In the genomic region with DNA sequence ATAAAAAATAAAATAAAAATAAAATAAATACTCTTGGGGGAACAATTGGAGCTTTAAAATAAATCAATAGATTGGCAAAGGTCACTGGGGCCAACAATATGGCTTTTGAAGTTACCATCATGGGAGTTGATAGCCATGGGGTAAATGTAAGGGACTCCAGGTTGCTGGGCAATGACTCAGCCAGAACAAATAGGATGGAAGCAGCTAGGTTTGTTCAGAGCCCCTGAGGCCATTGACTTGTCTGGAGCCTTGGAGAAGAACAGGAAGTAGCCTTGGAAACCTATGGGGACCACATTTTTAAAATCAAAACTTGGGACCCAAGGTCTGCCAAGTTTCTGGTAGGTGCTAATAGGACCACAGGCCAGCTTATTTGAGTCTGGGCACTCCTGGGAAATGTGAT, we compare ENCODE assay signal across 18 cellular contexts. TPM values are rescaled to one million over a fixed set of nuclear protein-coding genes. Genes with fewer than 3 reads are reported as not detected.
A peak's percentile ranks its signal among the peaks of the same experiment; 100 is the strongest.
DNase-seq lines count a peak whose midpoint lies in the region; ATAC-seq and TF ChIP-seq lines count a peak whose summit lies in the region.
"Had no signal": no experiment of that assay in that cellular context is flagged by ENCODE, and none has a peak within 500 bp of the region (broad histone marks: within the 10 kb centered on the region; RNA-seq: fewer than 3 reads in every experiment).

No MANE protein-coding gene starts in this region.

- H3K79me1 ChIP-seq in mesendoderm (ENCODE audit: low read length) (no peaks in the 10 kb centered on the region), trophoblast cell (ENCODE audit: low read length) (no peaks in the 10 kb centered on the region)

- H3K4ac ChIP-seq in mesendoderm (ENCODE audit: low read depth, low read length) (no peak overlapping the region), trophoblast cell (ENCODE audit: low read depth, low read length) (no peak overlapping the region)

- no peak overlapping the region for H3K56ac ChIP-seq in mesendoderm (ENCODE audit: low read length)

- no peak overlapping the region for H3K14ac ChIP-seq in trophoblast cell (ENCODE audit: low read length)

- no peaks in the 10 kb centered on the region for H3K4me1 ChIP-seq in RWPE2 (ENCODE audit: insufficient read depth, poor library complexity, severe bottlenecking)
- H3K4me1 ChIP-seq in mesendoderm (ENCODE audit: control insufficient read depth, low read depth, low read length), result peaks cover 2% of the 10 kb centered on the region
- peaks cover 2 to 3% of the 10 kb centered on the region in 2 experiments for H3K4me1 ChIP-seq in trophoblast cell (ENCODE audit: control insufficient read depth in 1 of 2, insufficient read depth in 2 of 2, low read length in 2 of 2)
- H3K4me1 ChIP-seq: BE2C, SJSA1 had no signal

- TF ChIP-seq CTCF in RWPE2 (IDR thresholded peaks at IDR 0.05; ENCODE audit: poor library complexity, severe bottlenecking), result no peak

- H2BK12ac ChIP-seq in trophoblast cell (ENCODE audit: low read length), result no peak overlapping the region

- no peak overlapping the region for H4K91ac ChIP-seq in trophoblast cell (ENCODE audit: low read depth, low read length)

- DNase-seq in DMS53 treated with DMSO at 0.1 percent for 48 hours (lab: John Stamatoyannopoulos, UW; ENCODE audit: unreplicated experiment) (peak; percentile 30), NCI-H146 (lab: John Stamatoyannopoulos, UW) (peak; percentile 11), RWPE2 (ENCODE audit: low spot score) (no peak), mesendoderm (peak; percentile 28), H4 (ENCODE audit: low spot score) (no peak), trophoblast cell (no peak)
- DNase-seq: BE2C, DMS79, NCI-H187, NCI-H2107, NCI-H510A, NCI-H748 treated with DMSO at 0.1 percent for 48 hours had no signal

- no peak overlapping the region for H2AFZ ChIP-seq in trophoblast cell (ENCODE audit: insufficient read depth, low read length, poor library complexity)

- no peak overlapping the region for H2BK5ac ChIP-seq in mesendoderm (ENCODE audit: low read length)
- no peak overlapping the region for H2BK5ac ChIP-seq in trophoblast cell (ENCODE audit: low read depth, low read length, poor library complexity)

- no peaks in the 10 kb centered on the region for H3K9me3 ChIP-seq in RWPE2 (ENCODE audit: severe bottlenecking)
- H3K9me3 ChIP-seq in trophoblast cell (ENCODE audit: insufficient read depth, low read depth, low read length), result peaks cover 2% of the 10 kb centered on the region
- H3K9me3 ChIP-seq: BE2C, HAP-1 had no signal

- H3K9ac ChIP-seq in mesendoderm (ENCODE audit: low read length) (no peak overlapping the region), trophoblast cell (ENCODE audit: low read length) (no peak overlapping the region)

- H4K5ac ChIP-seq in mesendoderm (ENCODE audit: low read length), result no peak overlapping the region

- H4K8ac ChIP-seq in mesendoderm (ENCODE audit: low read depth, low read length) (no peak overlapping the region), trophoblast cell (ENCODE audit: low read depth, low read length) (no peak overlapping the region)

- H3K27ac ChIP-seq in RWPE2 (ENCODE audit: poor library complexity, severe bottlenecking), result no peak overlapping the region
- no peak overlapping the region for H3K27ac ChIP-seq in mesendoderm (ENCODE audit: low read depth, low read length)
- no peak overlapping the region for H3K27ac ChIP-seq in trophoblast cell (ENCODE audit: low read depth, low read length)
- H3K27ac ChIP-seq: SJSA1 had no signal

- H3K27me3 ChIP-seq in RWPE2 (ENCODE audit: insufficient read depth, poor library complexity, severe bottlenecking) (peaks cover 3% of the 10 kb centered on the region), mesendoderm (ENCODE audit: insufficient read depth, low read length, poor library complexity) (no peaks in the 10 kb centered on the region), trophoblast cell (ENCODE audit: insufficient read depth, low read length) (no peaks in the 10 kb centered on the region)
- H3K27me3 ChIP-seq: BE2C had no signal

- H3K4me3 ChIP-seq in RWPE2 (ENCODE audit: severe bottlenecking), result no peak overlapping the region
- H3K4me3 ChIP-seq in mesendoderm (ENCODE audit: low read length), result no peak overlapping the region
- H3K4me3 ChIP-seq in trophoblast cell (ENCODE audit: low read depth, low read length), result no peak overlapping the region
- H3K4me3 ChIP-seq: HAP-1, SJSA1 had no signal

- no peak overlapping the region for H3K18ac ChIP-seq in mesendoderm (ENCODE audit: low read length)
- H3K18ac ChIP-seq in trophoblast cell (ENCODE audit: low read length), result no peak overlapping the region

- no peak overlapping the region for H4K12ac ChIP-seq in trophoblast cell (ENCODE audit: low read depth, low read length)

- H3K23ac ChIP-seq in mesendoderm (ENCODE audit: low read length) (no peak overlapping the region), trophoblast cell (ENCODE audit: low read length) (no peak overlapping the region)

- H3K36me3 ChIP-seq in RWPE2 (ENCODE audit: low read depth) (no peaks in the 10 kb centered on the region), mesendoderm (ENCODE audit: control insufficient read depth, insufficient read depth, low read length) (no peaks in the 10 kb centered on the region), trophoblast cell (ENCODE audit: control insufficient read depth in 1 of 2, insufficient read depth in 2 of 2, low read length in 2 of 2) (no peaks in the 10 kb centered on the region)
- H3K36me3 ChIP-seq: BE2C, HAP-1, SJSA1 had no signal

- 0 out of 3 replicates have a peak, but pooled peaks have one; percentile 53 for ATAC-seq in RWPE2 (ENCODE audit: low read depth)
- ATAC-seq in GM19463 (IDR thresholded peaks at IDR 0.05; ENCODE audit: unreplicated experiment), result no peak
- ATAC-seq: Right ventricle myocardium inferior had no signal

- H3K4me2 ChIP-seq in mesendoderm (ENCODE audit: low read length) (no peak overlapping the region), trophoblast cell (ENCODE audit: low read length) (no peak overlapping the region)

- H3K79me2 ChIP-seq in mesendoderm (ENCODE audit: control insufficient read depth, insufficient read depth, low read length), result no peaks in the 10 kb centered on the region
- no peaks in the 10 kb centered on the region for H3K79me2 ChIP-seq in trophoblast cell (ENCODE audit: control insufficient read depth, insufficient read depth, low read length, poor library complexity)

- no peak overlapping the region for H2BK15ac ChIP-seq in mesendoderm (replicated peaks; ENCODE audit: low read depth)

- no peak overlapping the region for H2AK5ac ChIP-seq in mesendoderm (ENCODE audit: low read length)
- no peak overlapping the region for H2AK5ac ChIP-seq in trophoblast cell (ENCODE audit: low read length)

- H2BK120ac ChIP-seq in mesendoderm (ENCODE audit: low read depth, low read length) (no peak overlapping the region), trophoblast cell (ENCODE audit: insufficient read depth, low read length, poor library complexity) (no peak overlapping the region)

RNA-seq across cellular contexts. Expression of a gene that starts 20.2 kb away (rescaled TPM):
- 27.8 TPM for polyA plus RNA-seq in mesendoderm (2013, experiment 1 of 2)
- 23.5 TPM for polyA plus RNA-seq in mesendoderm (2013, experiment 2 of 2)
- 0.74 and 2.0 TPM in 2 replicates for total RNA-seq in H4 (2014; rRNA removed; shearing (Covaris generic))
- polyA plus RNA-seq in trophoblast cell (2013), result 25.0 and 29.0 TPM in 2 replicates

RNA-seq across cellular contexts. Expression of a gene that starts 35.2 kb away (rescaled TPM):
- 0.32 TPM for polyA plus RNA-seq in mesendoderm (2013, experiment 1 of 2)
- 0.77 TPM for polyA plus RNA-seq in mesendoderm (2013, experiment 2 of 2)
- 0.08 TPM in 1 of 2 replicates, not detected in the other for total RNA-seq in H4 (2014; rRNA removed; shearing (Covaris generic))
- polyA plus RNA-seq in trophoblast cell (2013), result 14.4 and 14.6 TPM in 2 replicates
- total RNA-seq: A673, Right ventricle myocardium inferior had no signal
- polyA plus RNA-seq: IgD-negative memory B cell had no signal

Comparison
In these comparisons a context has a peak if more than half of its experiments do, and no peak if none do; other contexts are left out.
1. DNase-seq: peak in DMS53 treated with DMSO at 0.1 percent for 48 hours (single experiment), NCI-H146 (single experiment) and mesendoderm (single experiment); none in RWPE2 (single experiment), H4 (single experiment) and trophoblast cell (0 of 2).